In genomic region chr6:26215200-26216014, GRCh38 we compare ENCODE assay signal across 8 cellular contexts.
DNase-seq lines count a peak whose midpoint lies in the region; TF ChIP-seq lines count a peak whose summit lies in the region.

No MANE protein-coding gene starts in this region.

- no peak overlapping the region for H4K5ac ChIP-seq in mesendoderm (ENCODE audit: low read length)

- peak overlapping the region; percentile 84 for H3K9ac ChIP-seq in mesendoderm (ENCODE audit: low read length)

- H3K56ac ChIP-seq in mesendoderm (ENCODE audit: low read length) = peak overlapping the region; percentile 87

- peak overlapping the region; percentile 72 for H3K18ac ChIP-seq in mesendoderm (ENCODE audit: low read length)

- no peaks in the 10 kb centered on the region for H3K79me2 ChIP-seq in mesendoderm (ENCODE audit: control insufficient read depth, insufficient read depth, low read length)

- DNase-seq in SHP77 (lab: John Stamatoyannopoulos, UW) (peak; percentile 50 to 54), SHP77 treated with DMSO at 0.1 percent for 48 hours (lab: John Stamatoyannopoulos, UW) (no peak), NCI-H2029 (lab: John Stamatoyannopoulos, UW) (peak; percentile 17), cardiac fibroblast (ENCODE audit: low read depth in 2 of 2) (peak; percentile 20 to 26), mesendoderm (peak; percentile 81), GDM1 (lab: John Stamatoyannopoulos, UW) (no peak), GM03348 (ENCODE audit: low spot score) (no peak), NCI-H345 treated with DMSO at 0.1 percent for 48 hours (lab: John Stamatoyannopoulos, UW; ENCODE audit: unreplicated experiment) (no peak)

- H3K4ac ChIP-seq in mesendoderm (ENCODE audit: low read depth, low read length) = peak overlapping the region; percentile 62

- no peaks in the 10 kb centered on the region for H3K36me3 ChIP-seq in mesendoderm (ENCODE audit: control insufficient read depth, insufficient read depth, low read length)

- H3K23ac ChIP-seq in mesendoderm (ENCODE audit: low read length) = no peak overlapping the region

- H2BK15ac ChIP-seq in mesendoderm (replicated peaks; ENCODE audit: low read depth) = no peak overlapping the region

- H4K8ac ChIP-seq in mesendoderm (ENCODE audit: low read depth, low read length) = no peak overlapping the region

- peak overlapping the region; percentile 48 for H3K27ac ChIP-seq in mesendoderm (ENCODE audit: low read depth, low read length)

- peak overlapping the region; percentile 47 to 56 for H3K4me3 ChIP-seq in cardiac fibroblast (replicated peaks in 1 of 2; ENCODE audit: low read depth in 2 of 2, low read length in 2 of 2)
- peak overlapping the region; percentile 63 for H3K4me3 ChIP-seq in mesendoderm (ENCODE audit: low read length)

- H2BK120ac ChIP-seq in mesendoderm (ENCODE audit: low read depth, low read length) = no peak overlapping the region

- WGBS in mesendoderm (ENCODE audit: extremely low coverage, insufficient coverage, low lambda C conversion rate) = no CpG with 5 or more reads among the region's 30 CpGs

- H3K27me3 ChIP-seq in mesendoderm (ENCODE audit: insufficient read depth, low read length, poor library complexity) = no peaks in the 10 kb centered on the region

- H3K79me1 ChIP-seq in mesendoderm (ENCODE audit: low read length) = no peaks in the 10 kb centered on the region

- TF ChIP-seq CTCF in cardiac fibroblast (IDR thresholded peaks at IDR 0.05; ENCODE audit: low read depth, low read length) = no peak

- H2AK5ac ChIP-seq in mesendoderm (ENCODE audit: low read length) = no peak overlapping the region

- H3K4me1 ChIP-seq in mesendoderm (ENCODE audit: control insufficient read depth, low read depth, low read length) = no peaks in the 10 kb centered on the region

- H3K4me2 ChIP-seq in mesendoderm (ENCODE audit: low read length) = peak overlapping the region; percentile 5

- peak overlapping the region; percentile 66 for H2BK5ac ChIP-seq in mesendoderm (ENCODE audit: low read length)

Comparison
In these comparisons a context has a peak if more than half of its experiments do, and no peak if none do; other contexts are left out.
1. DNase-seq: peak in SHP77 (2 of 2), NCI-H2029 (single experiment), cardiac fibroblast (2 of 2) and mesendoderm (single experiment); none in SHP77 treated with DMSO at 0.1 percent for 48 hours (single experiment), GDM1 (single experiment), GM03348 (single experiment) and NCI-H345 treated with DMSO at 0.1 percent for 48 hours (single experiment).